1 cellular context compared by ENCODE assay signal in the genomic region with DNA sequence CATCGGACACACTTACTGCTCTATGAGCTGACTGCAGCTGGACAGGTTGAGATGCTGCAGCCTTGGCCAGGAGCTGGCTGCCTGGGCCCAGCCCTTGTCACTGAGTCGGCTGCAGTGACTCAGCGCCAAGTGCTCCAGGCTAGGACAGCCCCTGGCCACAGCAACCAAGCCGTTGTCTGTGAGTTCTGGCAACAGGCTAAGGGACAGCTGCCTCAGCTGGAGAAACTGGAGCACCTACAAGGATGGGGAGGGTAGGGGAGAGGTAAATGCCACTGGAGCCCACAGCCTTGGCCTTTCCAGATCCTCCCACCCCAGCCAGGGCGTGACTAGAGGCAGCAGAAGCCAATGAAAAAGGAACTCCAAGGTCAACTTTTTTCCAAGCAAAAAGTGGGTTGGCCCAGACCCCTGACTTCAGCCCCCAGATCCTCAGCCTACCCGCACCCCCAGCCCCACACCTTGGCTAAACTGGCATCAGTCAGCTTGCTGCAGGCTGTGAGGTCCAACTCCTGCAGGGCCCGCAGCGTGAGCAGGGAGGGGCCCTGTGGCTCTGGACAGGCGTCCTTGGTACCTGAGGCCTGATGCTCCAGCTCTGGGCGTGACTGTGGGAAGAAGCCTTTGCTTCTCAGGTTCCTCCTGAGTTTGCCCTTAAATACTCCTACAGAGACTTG.
TF ChIP-seq lines count a peak whose summit lies in the region.

No MANE protein-coding gene starts in this region.

TF ChIP-seq in K562, 482 proteins besides CTCF, POLR2A, EP300 and RAD21:
- peak; percentile 9 for TF ChIP-seq HMGN3 (IDR thresholded peaks at IDR 0.05; ENCODE audit: borderline replicate concordance, extremely low read depth, insufficient read length, low read depth, low read length)
- no peak for TF ChIP-seq CREBBP (IDR thresholded peaks at IDR 0.05; ENCODE audit: low read depth, low read length)
- no peak for TF ChIP-seq ZNF77 (CRISPR knock-in tag; IDR thresholded peaks at IDR 0.05)
- TF ChIP-seq ZNF121 (CRISPR knock-in tag; conservative IDR thresholded peaks at IDR 0.05): peak; percentile 93
- peak; percentile 52; the same call in 1 of the 2 replicates for TF ChIP-seq NFE2 (IDR thresholded peaks at IDR 0.05; ENCODE audit: low read depth)
- 0 out of 2 replicates have a peak, but pooled peaks have one; percentile 7 for TF ChIP-seq PTBP1 (IDR thresholded peaks at IDR 0.05; ENCODE audit: low read depth, low read length)
- TF ChIP-seq EHMT2 (IDR thresholded peaks at IDR 0.05): no peak
- TF ChIP-seq MAFK (IDR thresholded peaks at IDR 0.05; ENCODE audit: low read length): peak; percentile 12; the same call in 1 of the 2 replicates
- TF ChIP-seq KDM4B (IDR thresholded peaks at IDR 0.05; ENCODE audit: borderline replicate concordance in 2 of 2, low read depth in 1 of 2): no peak
- no peak for TF ChIP-seq RBM25 (IDR thresholded peaks at IDR 0.05; ENCODE audit: low read depth, low read length, severe bottlenecking)
- peak; percentile 40; the same call in 1 of the 2 replicates for TF ChIP-seq ZNF316 (IDR thresholded peaks at IDR 0.05)
- TF ChIP-seq AFF4 (CRISPR knock-in tag; IDR thresholded peaks at IDR 0.05): no peak
- TF ChIP-seq POLR2G (IDR thresholded peaks at IDR 0.05; ENCODE audit: low read depth, low read length): peak; percentile 12; the same call in 1 of the 2 replicates
- peak; percentile 39 for TF ChIP-seq MAFG (tag; conservative IDR thresholded peaks at IDR 0.05)
- no peak for TF ChIP-seq SUPT5H (IDR thresholded peaks at IDR 0.05)
